In the genomic region with DNA sequence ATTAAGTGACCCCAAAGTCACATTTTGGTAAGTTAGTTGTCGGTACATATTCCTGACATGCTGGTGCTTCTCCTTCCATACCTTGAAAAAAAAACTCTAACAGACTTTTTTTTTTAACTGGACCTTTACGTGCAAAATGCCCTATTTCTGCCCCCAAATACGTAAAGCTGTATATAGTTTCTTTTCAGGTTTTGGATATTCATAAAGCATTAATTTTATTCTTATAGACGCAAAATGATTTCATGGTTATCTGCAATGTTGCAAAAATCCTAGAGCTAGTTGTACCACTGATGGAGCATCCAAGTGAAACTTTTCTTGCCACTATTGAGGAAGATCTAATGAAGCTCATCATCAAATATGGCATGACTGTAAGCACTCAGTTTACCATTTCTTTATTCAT, we compare ENCODE assay signal across 1 cellular context.
TF ChIP-seq lines count a peak whose summit lies in the region.

No MANE protein-coding gene starts in this region.

TF ChIP-seq in K562, 482 proteins besides CTCF, POLR2A, EP300 and RAD21 (continued from another document):
- TF ChIP-seq FOXM1 (IDR thresholded peaks at IDR 0.05; ENCODE audit: low read depth) (no peak), FOXM1 (CRISPR knock-in tag; IDR thresholded peaks at IDR 0.05; ENCODE audit: low read depth) (no peak), BCL6 (CRISPR knock-in tag; IDR thresholded peaks at IDR 0.05) (no peak), ADNP (tag; IDR thresholded peaks at IDR 0.05) (no peak), ASH1L (IDR thresholded peaks at IDR 0.05; ENCODE audit: borderline replicate concordance, low read depth, partially characterized antibody) (no peak), GTF2E2 (tag; IDR thresholded peaks at IDR 0.05) (no peak), HEY1 (CRISPR knock-in tag; IDR thresholded peaks at IDR 0.05; ENCODE audit: borderline replicate concordance) (no peak), ZNF124 (CRISPR knock-in tag; IDR thresholded peaks at IDR 0.05) (no peak), ZNF551 (CRISPR knock-in tag; IDR thresholded peaks at IDR 0.05) (no peak)
- TF ChIP-seq, protein P1, sequence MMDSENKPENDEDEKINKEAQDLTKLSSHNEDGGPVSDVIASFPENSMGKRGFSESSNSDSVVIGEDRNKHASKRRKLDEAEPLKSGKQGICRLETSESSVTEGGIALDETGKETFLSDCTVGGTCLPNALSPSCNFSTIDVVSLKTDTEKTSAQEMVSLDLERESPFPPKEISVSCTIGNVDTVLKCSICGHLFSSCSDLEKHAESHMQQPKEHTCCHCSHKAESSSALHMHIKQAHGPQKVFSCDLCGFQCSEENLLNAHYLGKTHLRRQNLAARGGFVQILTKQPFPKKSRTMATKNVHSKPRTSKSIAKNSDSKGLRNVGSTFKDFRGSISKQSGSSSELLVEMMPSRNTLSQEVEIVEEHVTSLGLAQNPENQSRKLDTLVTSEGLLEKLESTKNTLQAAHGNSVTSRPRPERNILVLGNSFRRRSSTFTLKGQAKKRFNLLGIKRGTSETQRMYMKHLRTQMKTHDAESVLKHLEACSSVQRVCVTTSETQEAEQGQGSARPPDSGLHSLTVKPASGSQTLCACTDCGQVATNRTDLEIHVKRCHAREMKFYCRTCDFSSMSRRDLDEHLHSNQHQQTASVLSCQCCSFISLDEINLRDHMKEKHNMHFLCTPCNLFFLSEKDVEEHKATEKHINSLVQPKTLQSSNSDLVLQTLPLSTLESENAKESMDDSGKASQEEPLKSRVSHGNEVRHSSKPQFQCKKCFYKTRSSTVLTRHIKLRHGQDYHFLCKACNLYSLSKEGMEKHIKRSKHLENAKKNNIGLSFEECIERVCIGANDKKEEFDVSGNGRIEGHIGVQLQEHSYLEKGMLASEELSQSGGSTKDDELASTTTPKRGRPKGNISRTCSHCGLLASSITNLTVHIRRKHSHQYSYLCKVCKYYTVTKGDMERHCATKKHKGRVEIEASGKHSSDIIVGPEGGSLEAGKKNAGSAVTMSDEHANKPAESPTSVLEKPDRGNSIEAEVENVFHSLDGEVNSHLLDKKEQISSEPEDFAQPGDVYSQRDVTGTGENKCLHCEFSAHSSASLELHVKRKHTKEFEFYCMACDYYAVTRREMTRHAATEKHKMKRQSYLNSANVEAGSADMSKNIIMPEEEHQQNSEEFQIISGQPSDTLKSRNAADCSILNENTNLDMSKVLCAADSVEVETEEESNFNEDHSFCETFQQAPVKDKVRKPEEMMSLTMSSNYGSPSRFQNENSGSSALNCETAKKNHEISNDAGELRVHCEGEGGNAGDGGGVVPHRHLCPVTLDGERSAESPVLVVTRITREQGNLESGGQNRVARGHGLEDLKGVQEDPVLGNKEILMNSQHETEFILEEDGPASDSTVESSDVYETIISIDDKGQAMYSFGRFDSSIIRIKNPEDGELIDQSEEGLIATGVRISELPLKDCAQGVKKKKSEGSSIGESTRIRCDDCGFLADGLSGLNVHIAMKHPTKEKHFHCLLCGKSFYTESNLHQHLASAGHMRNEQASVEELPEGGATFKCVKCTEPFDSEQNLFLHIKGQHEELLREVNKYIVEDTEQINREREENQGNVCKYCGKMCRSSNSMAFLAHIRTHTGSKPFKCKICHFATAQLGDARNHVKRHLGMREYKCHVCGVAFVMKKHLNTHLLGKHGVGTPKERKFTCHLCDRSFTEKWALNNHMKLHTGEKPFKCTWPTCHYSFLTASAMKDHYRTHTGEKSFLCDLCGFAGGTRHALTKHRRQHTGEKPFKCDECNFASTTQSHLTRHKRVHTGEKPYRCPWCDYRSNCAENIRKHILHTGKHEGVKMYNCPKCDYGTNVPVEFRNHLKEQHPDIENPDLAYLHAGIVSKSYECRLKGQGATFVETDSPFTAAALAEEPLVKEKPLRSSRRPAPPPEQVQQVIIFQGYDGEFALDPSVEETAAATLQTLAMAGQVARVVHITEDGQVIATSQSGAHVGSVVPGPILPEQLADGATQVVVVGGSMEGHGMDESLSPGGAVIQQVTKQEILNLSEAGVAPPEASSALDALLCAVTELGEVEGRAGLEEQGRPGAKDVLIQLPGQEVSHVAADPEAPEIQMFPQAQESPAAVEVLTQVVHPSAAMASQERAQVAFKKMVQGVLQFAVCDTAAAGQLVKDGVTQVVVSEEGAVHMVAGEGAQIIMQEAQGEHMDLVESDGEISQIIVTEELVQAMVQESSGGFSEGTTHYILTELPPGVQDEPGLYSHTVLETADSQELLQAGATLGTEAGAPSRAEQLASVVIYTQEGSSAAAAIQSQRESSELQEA (IDR thresholded peaks at IDR 0.05; ENCODE audit: low read depth): no peak
TF ChIP-seq in K562: peak in this region for 8.
